ENCODE assay signal across 15 cellular contexts in the genomic region with DNA sequence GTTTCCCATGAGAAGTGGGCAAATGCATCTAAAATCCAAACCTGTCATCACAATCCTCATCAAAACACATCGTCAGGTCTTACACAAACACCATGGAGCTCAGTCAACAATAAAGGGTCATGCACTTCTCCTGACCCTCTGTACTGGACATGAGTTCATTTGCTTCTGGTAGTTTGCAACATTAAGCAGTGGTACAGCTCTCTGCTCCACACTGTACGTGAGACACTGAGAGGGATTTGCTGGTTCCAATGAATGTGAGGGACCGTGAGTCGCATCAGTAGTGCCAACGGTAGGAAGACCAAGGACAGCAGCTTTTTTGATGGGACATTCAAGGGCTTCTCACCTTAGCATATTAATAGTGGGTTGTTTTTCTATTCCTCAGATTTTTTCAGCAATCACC.
DNase-seq lines count a peak whose midpoint lies in the region; ATAC-seq, FAIRE-seq and TF ChIP-seq lines count a peak whose summit lies in the region.
"Had no signal": no experiment of that assay in that cellular context is flagged by ENCODE, and none has a peak within 500 bp of the region (broad histone marks: within the 10 kb centered on the region; RNA-seq: fewer than 3 reads in every experiment).

No MANE protein-coding gene starts in this region.

- H2BK20ac ChIP-seq in H1 (ENCODE audit: low read length), result peak overlapping the region; percentile 48; the same call in 1 of the 2 replicates

- H3K4me3 ChIP-seq in bronchial epithelial cell (ENCODE audit: low read depth, low read length), result no peak overlapping the region
- no peak overlapping the region for H3K4me3 ChIP-seq in H1 (ENCODE audit: extremely low read depth in 1 of 4, insufficient read depth in 2 of 4, low read depth in 3 of 4, low read length in 4 of 4)
- H3K4me3 ChIP-seq in retinal pigment epithelial cell (ENCODE audit: low read length), result no peak overlapping the region
- no peak overlapping the region for H3K4me3 ChIP-seq in WERI-Rb-1 (ENCODE audit: low read depth, low read length)

- TF ChIP-seq RAD21 in H1 (IDR thresholded peaks at IDR 0.05 in 1 of 2, conservative IDR thresholded peaks at IDR 0.05 in 1 of 2; ENCODE audit: low read depth in 2 of 2, low read length in 2 of 2), result no peak

- TF ChIP-seq CTCF in bronchial epithelial cell (IDR thresholded peaks at IDR 0.05; ENCODE audit: insufficient read depth, low read length, severe bottlenecking), result no peak
- TF ChIP-seq CTCF in H1 (IDR thresholded peaks at IDR 0.05; ENCODE audit: control extremely low read depth in 1 of 3, insufficient read depth in 1 of 3, low read depth in 1 of 3, low read length in 3 of 3), result no peak
- TF ChIP-seq CTCF in retinal pigment epithelial cell (conservative IDR thresholded peaks at IDR 0.05; ENCODE audit: low read depth, low read length), result no peak
- no peak for TF ChIP-seq CTCF in WERI-Rb-1 (IDR thresholded peaks at IDR 0.05; ENCODE audit: low read depth, low read length)

- no peak overlapping the region for H4K5ac ChIP-seq in H1 (ENCODE audit: insufficient read length, low read depth, low read length)

- no peaks in the 10 kb centered on the region for H4K20me1 ChIP-seq in H1 (replicated peaks in 1 of 2; ENCODE audit: control insufficient read depth in 1 of 2, insufficient read depth in 2 of 2, low read length in 2 of 2)

- no peak overlapping the region for H4K8ac ChIP-seq in H1 (ENCODE audit: extremely low read depth, insufficient read depth, low read length)

- H3K36me3 ChIP-seq in bronchial epithelial cell (ENCODE audit: control insufficient read depth, insufficient read depth, low read length), result no peaks in the 10 kb centered on the region
- no peaks in the 10 kb centered on the region for H3K36me3 ChIP-seq in H1 (ENCODE audit: control insufficient read depth in 2 of 4, insufficient read depth in 4 of 4, low read length in 3 of 4)
- no peaks in the 10 kb centered on the region for H3K36me3 ChIP-seq in WERI-Rb-1

- no peak overlapping the region for H3K4ac ChIP-seq in H1 (replicated peaks; ENCODE audit: insufficient read length, low read depth, low read length)

- DNase-seq in GM12892 (ENCODE audit: insufficient read length) (no peak), bronchial epithelial cell (ENCODE audit: low read depth) (no peak), H1 (ENCODE audit: low read depth in 1 of 2, low spot score in 2 of 2) (no peak), retinal pigment epithelial cell (ENCODE audit: low read depth) (peak; percentile 3), WERI-Rb-1 (no peak), AG08396 (ENCODE audit: low spot score) (no peak)
- DNase-seq: ACHN; CD4-positive, alpha-beta T cell; DMS79 had no signal

- peak; percentile 44 for FAIRE-seq in GM12892 (lab: Jason Lieb, UNC)
- peak; percentile 52 for FAIRE-seq in bronchial epithelial cell (lab: Jason Lieb, UNC)
- FAIRE-seq in H1 (lab: Jason Lieb, UNC), result peak; percentile 60
- FAIRE-seq: G401.6, GM12891, H54, HTR-8/SVneo had no signal

- H3K23me2 ChIP-seq in H1 (ENCODE audit: low read depth, low read length), result no peaks in the 10 kb centered on the region

- H3K79me2 ChIP-seq in H1 (ENCODE audit: control insufficient read depth in 1 of 2, insufficient read depth in 2 of 2, low read length in 2 of 2), result no peaks in the 10 kb centered on the region

- H3K79me1 ChIP-seq in H1 (ENCODE audit: low read depth, low read length), result no peaks in the 10 kb centered on the region

- no peak overlapping the region for H3K14ac ChIP-seq in H1 (ENCODE audit: insufficient read length)

- no peak for TF ChIP-seq POLR2A in GM12892 (IDR thresholded peaks at IDR 0.05; ENCODE audit: low read depth, low read length)
- TF ChIP-seq POLR2A in H1 (IDR thresholded peaks at IDR 0.05; ENCODE audit: control extremely low read depth in 1 of 2, low read depth in 2 of 2, low read length in 2 of 2), result no peak

- no peak overlapping the region for H3K4me2 ChIP-seq in H1 (ENCODE audit: insufficient read depth in 1 of 2, low read depth in 2 of 2, low read length in 2 of 2)

- H3K4me1 ChIP-seq in H1 (replicated peaks in 1 of 4; ENCODE audit: control insufficient read depth in 3 of 4, insufficient read depth in 4 of 4, low read length in 3 of 4), result peaks cover 3 to 12% (median 7%) of the 10 kb centered on the region in 4 experiments; a peak in 5 of 7 replicates

- H3K27ac ChIP-seq in H1 (ENCODE audit: low read depth, low read length), result no peak overlapping the region
- H3K27ac ChIP-seq in WERI-Rb-1, result no peak overlapping the region

- H2AFZ ChIP-seq in H1 (ENCODE audit: low read length), result no peak overlapping the region

- POLR2A ChIA-PET in H1 (lab: Charles Lee; ENCODE audit: partially characterized antibody), result no interaction called here

- H4K91ac ChIP-seq in H1 (replicated peaks; ENCODE audit: insufficient read length, low read length), result no peak overlapping the region

- H3K9me3 ChIP-seq in H1 (ENCODE audit: insufficient read depth in 2 of 2, low read depth in 1 of 2, low read length in 1 of 2) (no peaks in the 10 kb centered on the region), WERI-Rb-1 (ENCODE audit: severe bottlenecking) (no peaks in the 10 kb centered on the region)

- H3K18ac ChIP-seq in H1 (ENCODE audit: extremely low read depth, low read length), result no peak overlapping the region

- WGBS in H1 (ENCODE audit: extremely low coverage in 1 of 2, insufficient coverage in 1 of 2, insufficient read length in 1 of 2, insufficient replicate concordance in 2 of 2, low coverage in 1 of 2, low lambda C conversion rate in 2 of 2, missing lambda C conversion rate in 1 of 2), 2 experiments, result 90% methylated on average over 5 of the region's 5 CpGs; no CpG with 5 or more reads in 1 of the 2 experiments

- H3K27me3 ChIP-seq in bronchial epithelial cell (ENCODE audit: control insufficient read depth, insufficient read depth, low read length) (no peaks in the 10 kb centered on the region), H1 (replicated peaks in 1 of 4; ENCODE audit: control insufficient read depth in 3 of 4, extremely low read depth in 1 of 4, insufficient read depth in 3 of 4, low read length in 3 of 4) (no peaks in the 10 kb centered on the region; a peak in 1 of 7 replicates), WERI-Rb-1 (ENCODE audit: insufficient read depth, low read depth, severe bottlenecking) (no peaks in the 10 kb centered on the region)

- CTCF ChIA-PET in H1 (lab: Charles Lee; ENCODE audit: partially characterized antibody), result interaction anchor here (0.7 to 1.2 kb wide), 3 partner anchors 10 to 162 kb away, joined by 3 to 4 read pairs (median 4); no protein-coding TSS in a partner anchor

- 0 out of 2 replicates have a peak overlapping the region, but pooled peaks have one; percentile 62 for H2BK15ac ChIP-seq in H1 (ENCODE audit: low read length)

- no peak for ATAC-seq in HG02678 (IDR thresholded peaks at IDR 0.05; ENCODE audit: unreplicated experiment)
- ATAC-seq: HCT116 had no signal

- peak overlapping the region; percentile 51; the same call in 1 of the 2 replicates for H2BK12ac ChIP-seq in H1 (ENCODE audit: low read depth, low read length)

- no peak overlapping the region for H2BK5ac ChIP-seq in H1 (ENCODE audit: low read depth, low read length)

- H3K23ac ChIP-seq in H1 (ENCODE audit: insufficient read length), result no peak overlapping the region

- no peak overlapping the region for H3K9ac ChIP-seq in H1 (replicated peaks in 1 of 4; ENCODE audit: extremely low read depth in 1 of 4, low read depth in 3 of 4, low read length in 3 of 4)

- TF ChIP-seq EP300 in H1 (IDR thresholded peaks at IDR 0.05; ENCODE audit: borderline replicate concordance in 1 of 2, low read depth in 2 of 2, low read length in 2 of 2), result no peak

- H3K56ac ChIP-seq in H1 (replicated peaks; ENCODE audit: insufficient read length, low read depth, low read length), result no peak overlapping the region

- H2BK120ac ChIP-seq in H1 (replicated peaks; ENCODE audit: low read depth, low read length), result no peak overlapping the region

- no peak overlapping the region for H2AK5ac ChIP-seq in H1 (ENCODE audit: low read depth, low read length)

TF ChIP-seq in H1, 55 proteins besides CTCF, POLR2A, EP300 and RAD21:
- no peak for TF ChIP-seq KDM1A (IDR thresholded peaks at IDR 0.05; ENCODE audit: borderline replicate concordance, low read length)
- TF ChIP-seq, protein P1, sequence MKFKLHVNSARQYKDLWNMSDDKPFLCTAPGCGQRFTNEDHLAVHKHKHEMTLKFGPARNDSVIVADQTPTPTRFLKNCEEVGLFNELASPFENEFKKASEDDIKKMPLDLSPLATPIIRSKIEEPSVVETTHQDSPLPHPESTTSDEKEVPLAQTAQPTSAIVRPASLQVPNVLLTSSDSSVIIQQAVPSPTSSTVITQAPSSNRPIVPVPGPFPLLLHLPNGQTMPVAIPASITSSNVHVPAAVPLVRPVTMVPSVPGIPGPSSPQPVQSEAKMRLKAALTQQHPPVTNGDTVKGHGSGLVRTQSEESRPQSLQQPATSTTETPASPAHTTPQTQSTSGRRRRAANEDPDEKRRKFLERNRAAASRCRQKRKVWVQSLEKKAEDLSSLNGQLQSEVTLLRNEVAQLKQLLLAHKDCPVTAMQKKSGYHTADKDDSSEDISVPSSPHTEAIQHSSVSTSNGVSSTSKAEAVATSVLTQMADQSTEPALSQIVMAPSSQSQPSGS (IDR thresholded peaks at IDR 0.05; ENCODE audit: low read length), result no peak
- no peak for TF ChIP-seq SP2 (IDR thresholded peaks at IDR 0.05; ENCODE audit: low read length)
- TF ChIP-seq TCF12 (IDR thresholded peaks at IDR 0.05; ENCODE audit: low read depth, low read length), result no peak
- no peak for TF ChIP-seq EZH2 (IDR thresholded peaks at IDR 0.05; ENCODE audit: low read depth, low read length, severe bottlenecking)
- TF ChIP-seq SP4 (IDR thresholded peaks at IDR 0.05; ENCODE audit: low read length), result no peak
- no peak for TF ChIP-seq SUZ12 (IDR thresholded peaks at IDR 0.05; ENCODE audit: low read length)
- TF ChIP-seq RXRA (IDR thresholded peaks at IDR 0.05; ENCODE audit: insufficient read depth, low read depth, low read length), result no peak
- TF ChIP-seq CBX8 (IDR thresholded peaks at IDR 0.05; ENCODE audit: borderline replicate concordance, low read depth, low read length), result no peak
- no peak for TF ChIP-seq GTF2F1 (IDR thresholded peaks at IDR 0.05; ENCODE audit: borderline replicate concordance, low read depth, low read length)
- no peak for TF ChIP-seq KDM5A (IDR thresholded peaks at IDR 0.05; ENCODE audit: low read length)
- TF ChIP-seq YY1 (IDR thresholded peaks at IDR 0.05; ENCODE audit: low read depth, low read length), result no peak
- no peak for TF ChIP-seq SIX5 (IDR thresholded peaks at IDR 0.05; ENCODE audit: low read depth, low read length)
- TF ChIP-seq EGR1 (IDR thresholded peaks at IDR 0.05; ENCODE audit: borderline replicate concordance, low read depth, low read length), result no peak
- no peak for TF ChIP-seq CHD1 (IDR thresholded peaks at IDR 0.05; ENCODE audit: low read depth, low read length)
- no peak for TF ChIP-seq SRF (IDR thresholded peaks at IDR 0.05; ENCODE audit: low read depth, low read length)
